ENCODE assay signal across 8 cellular contexts in genomic region chr2:66433945-66434678, GRCh38. TPM values are rescaled to one million over a fixed set of nuclear protein-coding genes. Genes with fewer than 3 reads are reported as not detected.
DNase-seq lines count a peak whose midpoint lies in the region; ATAC-seq, FAIRE-seq and TF ChIP-seq lines count a peak whose summit lies in the region.

No MANE protein-coding gene starts in this region.

- no peak for TF ChIP-seq CTCF in pancreas (IDR thresholded peaks at IDR 0.05)

- H3K4me1 ChIP-seq in adipocyte (ENCODE audit: control insufficient read depth, insufficient read depth, low read length), result no peaks in the 10 kb centered on the region
- H3K4me1 ChIP-seq in pancreas, result peaks cover 0 to 6% (median 4%) of the 10 kb centered on the region in 3 donors

- intact Hi-C loops in left cardiac atrium (cut with DNase I), result loop anchor here (5.0 to 10.0 kb wide), 3 partner anchors 143 to 1601 kb away; no protein-coding TSS in a partner anchor
- intact Hi-C loops in pancreas (cut with DNase I), result loop anchor here in 1 of 3 donors (10.0 kb wide), 1 partner anchor 781 kb away; no protein-coding TSS in a partner anchor

- ATAC-seq in GM21717 (IDR thresholded peaks at IDR 0.05; ENCODE audit: unreplicated experiment) (peak; percentile 47), left cardiac atrium (peak; percentile 54 to 73), pancreas (peak; percentile 38 to 55 (median 48))

- H3K9me3 ChIP-seq in adipocyte (ENCODE audit: control insufficient read depth, low read length), result no peaks in the 10 kb centered on the region
- H3K9me3 ChIP-seq in pancreas, result no peaks in the 10 kb centered on the region

- no peak for FAIRE-seq in pancreas (lab: Jason Lieb, UNC)

- H3K27me3 ChIP-seq in adipocyte (replicated peaks; ENCODE audit: control insufficient read depth, insufficient read depth, low read length) (no peaks in the 10 kb centered on the region), pancreas (no peaks in the 10 kb centered on the region)

- H3K9ac ChIP-seq in adipocyte (ENCODE audit: low read length), result peak overlapping the region; percentile 97

- 0% methylated on average over 44 to 61 of the region's 61 CpGs for whole genome bisulfite sequencing in pancreas, 2 donors

- peak overlapping the region; percentile 87 to 99 (median 92) for H3K27ac ChIP-seq in pancreas

- peak; percentile 73 for DNase-seq in COR-L47 (lab: John Stamatoyannopoulos, UW)
- peak; percentile 69 to 79 for DNase-seq in NCI-H187 (lab: John Stamatoyannopoulos, UW)
- peak; percentile 85 for DNase-seq in adipocyte (ENCODE audit: low read depth)
- DNase-seq in left cardiac atrium, result peak; percentile 57
- peak; percentile 69 to 88 (median 75) for DNase-seq in pancreas
- no peak for DNase-seq in stimulated activated CD4-positive, alpha-beta T cell treated with anti-CD3 and anti-CD28 coated beads, Interleukin-1b, Interleukin-23, amount 100 ng/mL, for 48 hours
- no peak for DNase-seq in activated effector memory CD4-positive, alpha-beta T cell treated with anti-CD3 and anti-CD28 coated beads, Interleukin-2, amount 50 U/mL, for 16 hours

- H3K36me3 ChIP-seq in adipocyte (ENCODE audit: control insufficient read depth, insufficient read depth, low read length, severe bottlenecking), result no peaks in the 10 kb centered on the region
- no peaks in the 10 kb centered on the region for H3K36me3 ChIP-seq in pancreas

- H3K4me3 ChIP-seq in adipocyte (ENCODE audit: low read length) (peak overlapping the region; percentile 89), pancreas (peak overlapping the region; percentile 43 to 74 (median 66))

RNA-seq across cellular contexts. Expression of gene MEIS1, which starts 0.8 kb away (rescaled TPM):
- 10 to 100 TPM; 32.4 to 36.1 TPM for total RNA-seq in left cardiac atrium
- 100 to 1,000 TPM in 1 of 6 donors, 10 to 100 TPM in 5; 48.6 to 129 (median 60.3) TPM for total RNA-seq in pancreas
- polyA plus RNA-seq in pancreas, result 10 to 100 TPM; 41.3 to 57.7 TPM

Comparison
In these comparisons a context has a peak if more than half of its experiments do, and no peak if none do; other contexts are left out.
1. DNase-seq: peak in COR-L47 (single experiment), NCI-H187 (2 of 2), adipocyte (single experiment), left cardiac atrium (single experiment) and pancreas (6 of 6); none in stimulated activated CD4-positive, alpha-beta T cell treated with anti-CD3 and anti-CD28 coated beads, Interleukin-1b, Interleukin-23, amount 100 ng/mL, for 48 hours (single experiment) and activated effector memory CD4-positive, alpha-beta T cell treated with anti-CD3 and anti-CD28 coated beads, Interleukin-2, amount 50 U/mL, for 16 hours (single experiment).
2. Peak in every context shown above with its lines, with median percentiles within 50 percentile points of each other: ATAC-seq.